In genomic region chr5:159764283-159764927, GRCh38 we compare ENCODE assay signal across 14 cellular contexts.
A peak's percentile ranks its signal among the peaks of the same experiment; 100 is the strongest.
DNase-seq lines count a peak whose midpoint lies in the region; ATAC-seq and TF ChIP-seq lines count a peak whose summit lies in the region.
"Had no signal": no experiment of that assay in that cellular context is flagged by ENCODE, and none has a peak within 500 bp of the region (broad histone marks: within the 10 kb centered on the region; RNA-seq: fewer than 3 reads in every experiment).

No MANE protein-coding gene starts in this region.

- DNase-seq in AG09309 (ENCODE audit: low read depth), result peak; percentile 75
- peak; percentile 74 for DNase-seq in kidney tubule cell (ENCODE audit: low spot score)
- no peak for DNase-seq in activated naive CD4-positive, alpha-beta T cell treated with anti-CD3 and anti-CD28 coated beads, Interleukin-2, amount 50 U/mL, for 16 hours
- no peak for DNase-seq in occipital lobe (lab: John Stamatoyannopoulos, UW)
- DNase-seq in DMS 273 (lab: John Stamatoyannopoulos, UW; ENCODE audit: unreplicated experiment), result no peak
- DNase-seq: activated B cell treated with CpG ODN at 0.5 μM for 24 hours; effector CD4-positive, alpha-beta T cell; H9; NCI-H1417 had no signal

- peaks cover 25% of the 10 kb centered on the region for H3K27me3 Mint-ChIP-seq in activated T-helper 17 cell treated with anti-CD3 and anti-CD28 coated beads, Interleukin-2, amount 50 U/mL, for 72 hours

- H3K36me3 Mint-ChIP-seq in activated T-helper 17 cell treated with anti-CD3 and anti-CD28 coated beads, Interleukin-2, amount 50 U/mL, for 72 hours (ENCODE audit: low read depth), result no peaks in the 10 kb centered on the region
- H3K36me3 Mint-ChIP-seq: stimulated activated memory B cell treated with anti-CD40 and anti-IgM and Interleukin-4, amounts not matched to agents 10 μg/mL and 1 μg/mL and 100 μg/mL, for 72 hours had no signal

- peaks cover 6% of the 10 kb centered on the region for H3K4me1 Mint-ChIP-seq in activated T-helper 17 cell treated with anti-CD3 and anti-CD28 coated beads, Interleukin-2, amount 50 U/mL, for 72 hours

- no peak overlapping the region for H3K4me3 Mint-ChIP-seq in activated T-helper 17 cell treated with anti-CD3 and anti-CD28 coated beads, Interleukin-2, amount 50 U/mL, for 72 hours
- H3K4me3 Mint-ChIP-seq: activated B cell treated with CpG ODN at 0.5 μM for 24 hours; H9; stimulated activated memory B cell treated with anti-CD40 and anti-IgM and Interleukin-4, amounts not matched to agents 10 μg/mL and 1 μg/mL and 100 μg/mL, for 72 hours had no signal

- no peak for TF ChIP-seq RAD21 in Ishikawa (IDR thresholded peaks at IDR 0.05; ENCODE audit: low read depth)

- no peak for TF ChIP-seq CTCF in AG09309 (IDR thresholded peaks at IDR 0.05; ENCODE audit: control insufficient read depth, insufficient read depth, low read depth, low read length, missing control alignments)

- ATAC-seq in activated T-helper 17 cell treated with anti-CD3 and anti-CD28 coated beads, Interleukin-2, amount 50 U/mL, for 72 hours (replicated peaks), result peak; percentile 42
- ATAC-seq in GM21528 (IDR thresholded peaks at IDR 0.05; ENCODE audit: low FRiP score, unreplicated experiment), result no peak
- ATAC-seq: stimulated activated memory B cell treated with anti-CD40 and anti-IgM and Interleukin-4, amounts not matched to agents 10 μg/mL and 1 μg/mL and 100 μg/mL, for 72 hours had no signal

- no peaks in the 10 kb centered on the region for H3K9me3 Mint-ChIP-seq in activated T-helper 17 cell treated with anti-CD3 and anti-CD28 coated beads, Interleukin-2, amount 50 U/mL, for 72 hours
- H3K9me3 Mint-ChIP-seq: activated B cell treated with CpG ODN at 0.5 μM for 24 hours; stimulated activated memory B cell treated with anti-CD40 and anti-IgM and Interleukin-4, amounts not matched to agents 10 μg/mL and 1 μg/mL and 100 μg/mL, for 72 hours had no signal

- no peak for TF ChIP-seq EP300 in Ishikawa (IDR thresholded peaks at IDR 0.05; ENCODE audit: borderline replicate concordance)

- no peak overlapping the region for H3K27ac Mint-ChIP-seq in activated T-helper 17 cell treated with anti-CD3 and anti-CD28 coated beads, Interleukin-2, amount 50 U/mL, for 72 hours
- H3K27ac Mint-ChIP-seq: activated B cell treated with CpG ODN at 0.5 μM for 24 hours; stimulated activated memory B cell treated with anti-CD40 and anti-IgM and Interleukin-4, amounts not matched to agents 10 μg/mL and 1 μg/mL and 100 μg/mL, for 72 hours had no signal

- no peak overlapping the region for H3K4me3 ChIP-seq in AG09309 (ENCODE audit: control insufficient read depth, low read depth, low read length)
- H3K4me3 ChIP-seq: ovary had no signal

TF ChIP-seq in Ishikawa, 13 proteins besides CTCF, POLR2A, EP300 and RAD21:
- TF ChIP-seq FOXM1 (IDR thresholded peaks at IDR 0.05; ENCODE audit: borderline replicate concordance, low read depth), result no peak
- TF ChIP-seq, protein P1, sequence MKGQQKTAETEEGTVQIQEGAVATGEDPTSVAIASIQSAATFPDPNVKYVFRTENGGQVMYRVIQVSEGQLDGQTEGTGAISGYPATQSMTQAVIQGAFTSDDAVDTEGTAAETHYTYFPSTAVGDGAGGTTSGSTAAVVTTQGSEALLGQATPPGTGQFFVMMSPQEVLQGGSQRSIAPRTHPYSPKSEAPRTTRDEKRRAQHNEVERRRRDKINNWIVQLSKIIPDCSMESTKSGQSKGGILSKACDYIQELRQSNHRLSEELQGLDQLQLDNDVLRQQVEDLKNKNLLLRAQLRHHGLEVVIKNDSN (IDR thresholded peaks at IDR 0.05), result peak; percentile 52; the same call in 1 of the 2 replicates
TF ChIP-seq in Ishikawa: peak in this region for 1.

Comparison
In these comparisons a context has a peak if more than half of its experiments do, and no peak if none do; other contexts are left out.
1. DNase-seq: peak in AG09309 (single experiment) and kidney tubule cell (single experiment); none in activated naive CD4-positive, alpha-beta T cell treated with anti-CD3 and anti-CD28 coated beads, Interleukin-2, amount 50 U/mL, for 16 hours (single experiment), occipital lobe (single experiment) and DMS 273 (single experiment).